Comparison of ENCODE assay signal across 15 cellular contexts in the genomic region with DNA sequence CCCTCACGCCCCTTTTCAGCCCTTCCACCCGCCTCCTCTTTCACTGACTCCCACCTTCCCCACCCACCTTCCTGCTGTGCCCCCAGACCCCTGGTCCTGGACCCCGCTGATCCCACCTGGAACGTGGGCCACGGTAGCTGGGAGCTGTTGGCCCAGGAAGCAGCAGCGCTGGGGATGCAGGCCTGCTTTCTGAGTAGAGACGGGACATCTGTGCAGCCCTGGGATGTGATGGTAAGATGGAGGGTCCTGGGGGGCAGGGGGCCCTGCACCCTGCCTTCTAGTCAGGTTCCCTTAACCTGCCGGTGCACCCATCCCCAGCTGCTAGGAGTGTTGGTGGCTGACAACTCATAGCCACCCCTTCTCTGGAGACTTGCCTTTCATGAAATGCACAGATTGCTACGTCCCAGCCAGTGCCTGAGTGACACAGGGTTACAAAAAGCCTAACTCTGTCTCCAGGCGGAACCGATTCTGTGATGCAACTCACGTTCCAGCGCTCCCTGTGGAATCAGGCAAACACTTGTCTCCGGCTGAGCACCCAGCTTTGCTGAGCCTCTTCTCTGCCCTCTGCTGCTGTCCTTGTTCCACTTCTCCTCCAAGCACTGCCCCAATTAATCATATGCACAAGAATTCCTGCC. TPM values are rescaled to one million over a fixed set of nuclear protein-coding genes. Genes with fewer than 3 reads are reported as not detected.
"Had no signal": no experiment of that assay in that cellular context is flagged by ENCODE, and none has a peak within 500 bp of the region (broad histone marks: within the 10 kb centered on the region; RNA-seq: fewer than 3 reads in every experiment).

No MANE protein-coding gene starts in this region.

- H3K4me3 Mint-ChIP-seq: activated naive CD4-positive, alpha-beta T cell treated with anti-CD3 and anti-CD28 coated beads, Interleukin-2, amount 50 U/mL, for 24 hours; stimulated activated memory B cell treated with anti-CD40 and anti-IgM and Interleukin-4, amounts not matched to agents 10 μg/mL and 1 μg/mL and 100 μg/mL, for 72 hours; WTC11 had no signal

- H3K27me3 ChIP-seq: adrenal gland, colonic mucosa, esophagus squamous epithelium, ovary, tibial nerve had no signal

- DNase-seq: activated CD4-positive, alpha-beta T cell treated with anti-CD3 and anti-CD28 coated beads for 48 hours; activated effector memory CD4-positive, alpha-beta T cell treated with Interleukin-2 at 50 U/mL for 16 hours; activated T-cell treated with anti-CD3 and anti-CD28 coated beads, Interleukin-2, amount 50 U/mL, for 1 hour; colonic mucosa; esophagus squamous epithelium; glutamatergic neuron; ovary; SK-N-SH; stimulated activated CD4-positive, alpha-beta T cell treated with anti-CD3 and anti-CD28 coated beads, Interleukin-2, amount 100 ng/mL, for 48 hours had no signal

- ATAC-seq: stimulated activated memory B cell treated with anti-CD40 and anti-IgM and Interleukin-4, amounts not matched to agents 10 μg/mL and 1 μg/mL and 100 μg/mL, for 72 hours; WTC11 had no signal

- H3K27me3 Mint-ChIP-seq: activated naive CD4-positive, alpha-beta T cell treated with anti-CD3 and anti-CD28 coated beads, Interleukin-2, amount 50 U/mL, for 24 hours; stimulated activated memory B cell treated with anti-CD40 and anti-IgM and Interleukin-4, amounts not matched to agents 10 μg/mL and 1 μg/mL and 100 μg/mL, for 72 hours had no signal

- H3K4me1 ChIP-seq: adrenal gland, colonic mucosa, esophagus squamous epithelium, tibial nerve had no signal

- H3K27ac Mint-ChIP-seq: activated naive CD4-positive, alpha-beta T cell treated with anti-CD3 and anti-CD28 coated beads, Interleukin-2, amount 50 U/mL, for 24 hours; stimulated activated memory B cell treated with anti-CD40 and anti-IgM and Interleukin-4, amounts not matched to agents 10 μg/mL and 1 μg/mL and 100 μg/mL, for 72 hours; WTC11 had no signal

- H3K4me1 Mint-ChIP-seq: stimulated activated memory B cell treated with anti-CD40 and anti-IgM and Interleukin-4, amounts not matched to agents 10 μg/mL and 1 μg/mL and 100 μg/mL, for 72 hours; WTC11 had no signal

- H3K9ac ChIP-seq: SK-N-SH had no signal

- H3K4me2 ChIP-seq: SK-N-SH had no signal

- H3K36me3 ChIP-seq: colonic mucosa, ovary had no signal

- H3K4me3 ChIP-seq: adrenal gland, colonic mucosa, esophagus squamous epithelium, ovary, tibial nerve had no signal

- H3K27ac ChIP-seq: adrenal gland, colonic mucosa, esophagus squamous epithelium, ovary, tibial nerve had no signal

- H3K9me3 ChIP-seq: adrenal gland, colonic mucosa, esophagus squamous epithelium, SK-N-SH had no signal

RNA-seq across cellular contexts. Expression of a gene that starts 15.0 kb away (rescaled TPM):
- polyA plus RNA-seq: neural cell, SK-N-SH had no signal

RNA-seq across cellular contexts. Expression of a gene that starts 25.1 kb away (rescaled TPM):
- polyA plus RNA-seq: neural cell had no signal

RNA-seq across cellular contexts. Expression of a gene that starts 56.6 kb away (rescaled TPM):
- polyA plus RNA-seq: neural cell had no signal
